1 cellular context compared by ENCODE assay signal in genomic region chr1:185348995-185349394, GRCh38.
TF ChIP-seq lines count a peak whose summit lies in the region.

No MANE protein-coding gene starts in this region.

TF ChIP-seq in HepG2, 621 proteins besides CTCF, POLR2A, EP300 and RAD21 (continued from another document):
- TF ChIP-seq, protein P1, sequence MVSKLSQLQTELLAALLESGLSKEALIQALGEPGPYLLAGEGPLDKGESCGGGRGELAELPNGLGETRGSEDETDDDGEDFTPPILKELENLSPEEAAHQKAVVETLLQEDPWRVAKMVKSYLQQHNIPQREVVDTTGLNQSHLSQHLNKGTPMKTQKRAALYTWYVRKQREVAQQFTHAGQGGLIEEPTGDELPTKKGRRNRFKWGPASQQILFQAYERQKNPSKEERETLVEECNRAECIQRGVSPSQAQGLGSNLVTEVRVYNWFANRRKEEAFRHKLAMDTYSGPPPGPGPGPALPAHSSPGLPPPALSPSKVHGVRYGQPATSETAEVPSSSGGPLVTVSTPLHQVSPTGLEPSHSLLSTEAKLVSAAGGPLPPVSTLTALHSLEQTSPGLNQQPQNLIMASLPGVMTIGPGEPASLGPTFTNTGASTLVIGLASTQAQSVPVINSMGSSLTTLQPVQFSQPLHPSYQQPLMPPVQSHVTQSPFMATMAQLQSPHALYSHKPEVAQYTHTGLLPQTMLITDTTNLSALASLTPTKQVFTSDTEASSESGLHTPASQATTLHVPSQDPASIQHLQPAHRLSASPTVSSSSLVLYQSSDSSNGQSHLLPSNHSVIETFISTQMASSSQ (IDR thresholded peaks at IDR 0.05; ENCODE audit: low read depth), result 0 out of 2 replicates have a peak, but pooled peaks have one; percentile 28
- TF ChIP-seq, protein P1 (CRISPR knock-in tag; IDR thresholded peaks at IDR 0.05; ENCODE audit: borderline replicate concordance), result no peak
